ENCODE assay signal across 2 cellular contexts in the genomic region with DNA sequence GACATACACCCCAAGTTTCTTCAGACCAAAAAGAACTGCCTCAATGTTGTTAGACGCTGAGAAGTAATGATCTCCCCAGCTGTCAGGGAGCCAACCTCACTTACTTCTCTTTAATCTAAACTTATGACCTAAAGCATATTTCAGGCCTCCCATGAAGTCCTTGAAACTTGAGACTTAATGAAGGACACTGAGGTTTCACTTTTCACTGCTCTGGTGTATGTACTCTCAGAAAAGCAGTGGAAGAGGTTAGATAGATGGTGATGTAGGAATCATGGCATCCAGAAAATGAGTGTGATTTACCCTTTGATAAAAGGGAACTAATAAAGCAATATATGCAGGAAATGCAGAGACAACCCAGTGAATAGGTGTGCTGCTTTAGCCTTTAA.
TF ChIP-seq lines count a peak whose summit lies in the region.

No MANE protein-coding gene starts in this region.

TF ChIP-seq in liver, 16 proteins besides CTCF, POLR2A, EP300 and RAD21 (continued from another document):
- TF ChIP-seq, protein P1, sequence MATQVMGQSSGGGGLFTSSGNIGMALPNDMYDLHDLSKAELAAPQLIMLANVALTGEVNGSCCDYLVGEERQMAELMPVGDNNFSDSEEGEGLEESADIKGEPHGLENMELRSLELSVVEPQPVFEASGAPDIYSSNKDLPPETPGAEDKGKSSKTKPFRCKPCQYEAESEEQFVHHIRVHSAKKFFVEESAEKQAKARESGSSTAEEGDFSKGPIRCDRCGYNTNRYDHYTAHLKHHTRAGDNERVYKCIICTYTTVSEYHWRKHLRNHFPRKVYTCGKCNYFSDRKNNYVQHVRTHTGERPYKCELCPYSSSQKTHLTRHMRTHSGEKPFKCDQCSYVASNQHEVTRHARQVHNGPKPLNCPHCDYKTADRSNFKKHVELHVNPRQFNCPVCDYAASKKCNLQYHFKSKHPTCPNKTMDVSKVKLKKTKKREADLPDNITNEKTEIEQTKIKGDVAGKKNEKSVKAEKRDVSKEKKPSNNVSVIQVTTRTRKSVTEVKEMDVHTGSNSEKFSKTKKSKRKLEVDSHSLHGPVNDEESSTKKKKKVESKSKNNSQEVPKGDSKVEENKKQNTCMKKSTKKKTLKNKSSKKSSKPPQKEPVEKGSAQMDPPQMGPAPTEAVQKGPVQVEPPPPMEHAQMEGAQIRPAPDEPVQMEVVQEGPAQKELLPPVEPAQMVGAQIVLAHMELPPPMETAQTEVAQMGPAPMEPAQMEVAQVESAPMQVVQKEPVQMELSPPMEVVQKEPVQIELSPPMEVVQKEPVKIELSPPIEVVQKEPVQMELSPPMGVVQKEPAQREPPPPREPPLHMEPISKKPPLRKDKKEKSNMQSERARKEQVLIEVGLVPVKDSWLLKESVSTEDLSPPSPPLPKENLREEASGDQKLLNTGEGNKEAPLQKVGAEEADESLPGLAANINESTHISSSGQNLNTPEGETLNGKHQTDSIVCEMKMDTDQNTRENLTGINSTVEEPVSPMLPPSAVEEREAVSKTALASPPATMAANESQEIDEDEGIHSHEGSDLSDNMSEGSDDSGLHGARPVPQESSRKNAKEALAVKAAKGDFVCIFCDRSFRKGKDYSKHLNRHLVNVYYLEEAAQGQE (IDR thresholded peaks at IDR 0.05): no peak
- TF ChIP-seq FOXA2 (IDR thresholded peaks at IDR 0.05) (no peak), JUND (IDR thresholded peaks at IDR 0.05) (no peak), TAF1 (conservative IDR thresholded peaks at IDR 0.05) (no peak), HNF4G (IDR thresholded peaks at IDR 0.05) (no peak), EGR1 (IDR thresholded peaks at IDR 0.05; ENCODE audit: low read depth in 2 of 2) (no peak), HNF4A (conservative IDR thresholded peaks at IDR 0.05) (no peak)
- TF ChIP-seq, protein P2, sequence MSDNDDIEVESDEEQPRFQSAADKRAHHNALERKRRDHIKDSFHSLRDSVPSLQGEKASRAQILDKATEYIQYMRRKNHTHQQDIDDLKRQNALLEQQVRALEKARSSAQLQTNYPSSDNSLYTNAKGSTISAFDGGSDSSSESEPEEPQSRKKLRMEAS (IDR thresholded peaks at IDR 0.05): no peak
- TF ChIP-seq, protein P3, sequence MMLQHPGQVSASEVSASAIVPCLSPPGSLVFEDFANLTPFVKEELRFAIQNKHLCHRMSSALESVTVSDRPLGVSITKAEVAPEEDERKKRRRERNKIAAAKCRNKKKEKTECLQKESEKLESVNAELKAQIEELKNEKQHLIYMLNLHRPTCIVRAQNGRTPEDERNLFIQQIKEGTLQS (IDR thresholded peaks at IDR 0.05): no peak
TF ChIP-seq in liver: peak in this region for 0.

TF ChIP-seq in HepG2, 621 proteins besides CTCF, POLR2A, EP300 and RAD21 (continued from another document):
- TF ChIP-seq, protein P4, sequence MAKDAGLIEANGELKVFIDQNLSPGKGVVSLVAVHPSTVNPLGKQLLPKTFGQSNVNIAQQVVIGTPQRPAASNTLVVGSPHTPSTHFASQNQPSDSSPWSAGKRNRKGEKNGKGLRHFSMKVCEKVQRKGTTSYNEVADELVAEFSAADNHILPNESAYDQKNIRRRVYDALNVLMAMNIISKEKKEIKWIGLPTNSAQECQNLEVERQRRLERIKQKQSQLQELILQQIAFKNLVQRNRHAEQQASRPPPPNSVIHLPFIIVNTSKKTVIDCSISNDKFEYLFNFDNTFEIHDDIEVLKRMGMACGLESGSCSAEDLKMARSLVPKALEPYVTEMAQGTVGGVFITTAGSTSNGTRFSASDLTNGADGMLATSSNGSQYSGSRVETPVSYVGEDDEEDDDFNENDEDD (CRISPR knock-in tag; IDR thresholded peaks at IDR 0.05; ENCODE audit: borderline replicate concordance): no peak
- no peak for TF ChIP-seq CREM (IDR thresholded peaks at IDR 0.05)
- no peak for TF ChIP-seq CREM (CRISPR knock-in tag; IDR thresholded peaks at IDR 0.05)
- TF ChIP-seq, protein P5, sequence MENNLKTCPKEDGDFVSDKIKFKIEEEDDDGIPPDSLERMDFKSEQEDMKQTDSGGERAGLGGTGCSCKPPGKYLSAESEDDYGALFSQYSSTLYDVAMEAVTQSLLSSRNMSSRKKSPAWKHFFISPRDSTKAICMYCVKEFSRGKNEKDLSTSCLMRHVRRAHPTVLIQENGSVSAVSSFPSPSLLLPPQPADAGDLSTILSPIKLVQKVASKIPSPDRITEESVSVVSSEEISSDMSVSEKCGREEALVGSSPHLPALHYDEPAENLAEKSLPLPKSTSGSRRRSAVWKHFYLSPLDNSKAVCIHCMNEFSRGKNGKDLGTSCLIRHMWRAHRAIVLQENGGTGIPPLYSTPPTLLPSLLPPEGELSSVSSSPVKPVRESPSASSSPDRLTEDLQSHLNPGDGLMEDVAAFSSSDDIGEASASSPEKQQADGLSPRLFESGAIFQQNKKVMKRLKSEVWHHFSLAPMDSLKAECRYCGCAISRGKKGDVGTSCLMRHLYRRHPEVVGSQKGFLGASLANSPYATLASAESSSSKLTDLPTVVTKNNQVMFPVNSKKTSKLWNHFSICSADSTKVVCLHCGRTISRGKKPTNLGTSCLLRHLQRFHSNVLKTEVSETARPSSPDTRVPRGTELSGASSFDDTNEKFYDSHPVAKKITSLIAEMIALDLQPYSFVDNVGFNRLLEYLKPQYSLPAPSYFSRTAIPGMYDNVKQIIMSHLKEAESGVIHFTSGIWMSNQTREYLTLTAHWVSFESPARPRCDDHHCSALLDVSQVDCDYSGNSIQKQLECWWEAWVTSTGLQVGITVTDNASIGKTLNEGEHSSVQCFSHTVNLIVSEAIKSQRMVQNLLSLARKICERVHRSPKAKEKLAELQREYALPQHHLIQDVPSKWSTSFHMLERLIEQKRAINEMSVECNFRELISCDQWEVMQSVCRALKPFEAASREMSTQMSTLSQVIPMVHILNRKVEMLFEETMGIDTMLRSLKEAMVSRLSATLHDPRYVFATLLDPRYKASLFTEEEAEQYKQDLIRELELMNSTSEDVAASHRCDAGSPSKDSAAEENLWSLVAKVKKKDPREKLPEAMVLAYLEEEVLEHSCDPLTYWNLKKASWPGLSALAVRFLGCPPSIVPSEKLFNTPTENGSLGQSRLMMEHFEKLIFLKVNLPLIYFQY (CRISPR knock-in tag; IDR thresholded peaks at IDR 0.05; ENCODE audit: borderline replicate concordance): no peak
- no peak for TF ChIP-seq KAT8 (CRISPR knock-in tag; IDR thresholded peaks at IDR 0.05)
- TF ChIP-seq NFYC (CRISPR knock-in tag; IDR thresholded peaks at IDR 0.05): no peak
